Comparison of ENCODE assay signal across 15 cellular contexts in genomic region chr7:4765776-4766490, GRCh38. TPM values are rescaled to one million over a fixed set of nuclear protein-coding genes. Genes with fewer than 3 reads are reported as not detected.
A peak's percentile ranks its signal among the peaks of the same experiment; 100 is the strongest.
DNase-seq lines count a peak whose midpoint lies in the region; ATAC-seq and TF ChIP-seq lines count a peak whose summit lies in the region.
"Had no signal": no experiment of that assay in that cellular context is flagged by ENCODE, and none has a peak within 500 bp of the region (broad histone marks: within the 10 kb centered on the region; RNA-seq: fewer than 3 reads in every experiment).

No MANE protein-coding gene starts in this region.

- H3K4me2 ChIP-seq in HCT116 (ENCODE audit: low read length), result no peak overlapping the region

- no peak overlapping the region for H2AFZ ChIP-seq in HCT116 (ENCODE audit: low read depth, low read length, poor library complexity, severe bottlenecking)

- no peak for TF ChIP-seq RAD21 in HCT116 (IDR thresholded peaks at IDR 0.05; ENCODE audit: low read depth)

- 0 out of 2 replicates have a peak, but pooled peaks cover 4% of the 10 kb centered on the region for H3K79me2 ChIP-seq in HCT116 (ENCODE audit: insufficient read depth, low read length)

- no peak overlapping the region for H3K9ac ChIP-seq in HCT116 (ENCODE audit: low read length)

- TF ChIP-seq POLR2A in HCT116 (IDR thresholded peaks at IDR 0.05; ENCODE audit: borderline replicate concordance, extremely low read depth, insufficient read depth, insufficient read length), result no peak

- H3K27ac Mint-ChIP-seq in chondrocyte (ENCODE audit: unreplicated experiment), result no peak overlapping the region

- no peaks in the 10 kb centered on the region for H3K27me3 Mint-ChIP-seq in chondrocyte (ENCODE audit: low read depth)

- no TSS peak for BruUV-seq in HCT116 (replicated peaks; lab: Mats Ljungman, UMichigan)

- H3K9me3 ChIP-seq in HCT116 (ENCODE audit: control insufficient read depth in 1 of 2, insufficient read depth in 1 of 2, low read depth in 1 of 2, low read length in 2 of 2), result no peaks in the 10 kb centered on the region
- H3K9me3 ChIP-seq in muscle layer of duodenum (ENCODE audit: control insufficient read depth in 1 of 2, low read length in 2 of 2), result no peaks in the 10 kb centered on the region
- H3K9me3 ChIP-seq: prostate gland, thoracic aorta had no signal

- ATAC-seq in HCT116 (0 out of 2 replicates have a peak, but pooled peaks have one; percentile 18), GM19351 (IDR thresholded peaks at IDR 0.05; ENCODE audit: unreplicated experiment) (no peak), HG03139 (IDR thresholded peaks at IDR 0.05; ENCODE audit: unreplicated experiment) (no peak)

- no peaks in the 10 kb centered on the region for H3K4me1 ChIP-seq in HCT116 (ENCODE audit: control insufficient read depth in 1 of 2, insufficient read depth in 2 of 2, low read length in 2 of 2)
- H3K4me1 ChIP-seq in muscle layer of duodenum (ENCODE audit: control insufficient read depth in 1 of 2, insufficient read depth in 2 of 2, low read length in 2 of 2), result peaks cover 0 to 13% of the 10 kb centered on the region in 2 donors
- H3K4me1 ChIP-seq: prostate gland had no signal

- POLR2A ChIA-PET in HCT116 (lab: Charles Lee), result no interaction called here

- H3K27ac ChIP-seq in 22Rv1 (no peak overlapping the region), HCT116 (ENCODE audit: low read depth, low read length) (no peak overlapping the region), muscle layer of duodenum (ENCODE audit: low read length) (peak overlapping the region; percentile 71)
- H3K27ac ChIP-seq: C4-2B, prostate gland, thoracic aorta had no signal

- RAD21 ChIA-PET in HCT116 (lab: Charles Lee; ENCODE audit: low non-redundant PET in 1 of 2, low total read pairs in 2 of 2, uncharacterized antibody in 2 of 2, unreplicated experiment in 2 of 2), result no interaction called here

- H3K36me3 ChIP-seq in HCT116 (ENCODE audit: control insufficient read depth in 1 of 2, insufficient read depth in 2 of 2, low read length in 2 of 2) (peaks cover 19 to 27% of the 10 kb centered on the region in 2 experiments; a peak in 3 of 4 replicates), muscle layer of duodenum (ENCODE audit: control insufficient read depth in 1 of 2, insufficient read depth in 2 of 2, low read length in 2 of 2) (peaks cover 28 to 39% of the 10 kb centered on the region in 2 donors)

- H3K9me3 Mint-ChIP-seq in chondrocyte (ENCODE audit: low read depth), result no peaks in the 10 kb centered on the region

- H3K36me3 Mint-ChIP-seq in chondrocyte (ENCODE audit: low read depth), result peaks cover 24% of the 10 kb centered on the region

- H3K9me2 ChIP-seq in HCT116 (ENCODE audit: insufficient read depth), result no peaks in the 10 kb centered on the region

- no peak overlapping the region for H3K4me3 Mint-ChIP-seq in chondrocyte (ENCODE audit: unreplicated experiment)

- intact Hi-C loops in HCT116 (cut with micrococcal nuclease), result no loop called here

- H3K27me3 ChIP-seq in HCT116 (ENCODE audit: insufficient read depth, low read length) (no peaks in the 10 kb centered on the region), muscle layer of duodenum (ENCODE audit: low read depth, low read length) (no peaks in the 10 kb centered on the region)

- TF ChIP-seq CTCF in 22Rv1 (IDR thresholded peaks at IDR 0.05) (peak; percentile 47), HCT116 (IDR thresholded peaks at IDR 0.05 in 2 of 3, conservative IDR thresholded peaks at IDR 0.05 in 1 of 3; ENCODE audit: borderline replicate concordance in 1 of 3, insufficient read depth in 1 of 3, low read depth in 2 of 3, low read length in 2 of 3) (peak in 2 of 3 experiments; percentile 8 to 17; a peak in 2 of 6 replicates), chondrocyte (IDR thresholded peaks at IDR 0.05) (peak; percentile 61)

- H3K4me3 ChIP-seq in HCT116 (replicated peaks in 1 of 2; ENCODE audit: low read depth in 1 of 2, low read length in 2 of 2) (no peak overlapping the region), muscle layer of duodenum (ENCODE audit: low read depth in 1 of 2, low read length in 2 of 2) (peak overlapping the region in 1 of 2 donors; percentile 44)
- H3K4me3 ChIP-seq: prostate gland, thoracic aorta had no signal

- DNase-seq in HCT116 (ENCODE audit: low read depth, low spot score) (no peak), chondrocyte (ENCODE audit: low spot score) (no peak), OCI-M2 (lab: John Stamatoyannopoulos, UW; ENCODE audit: unreplicated experiment) (no peak), activated T-cell treated with anti-CD3 and anti-CD28 coated beads for 4 hours (no peak)
- DNase-seq: activated CD4-positive, alpha-beta T cell treated with anti-CD3 and anti-CD28 coated beads, Interleukin-2, amount 50 U/mL, for 1 hour; activated effector memory CD4-positive, alpha-beta T cell treated with anti-CD3 and anti-CD28 coated beads, Interleukin-2, amount 50 U/mL, for 16 hours; NCI-H1092 treated with DMSO at 0.1 percent for 48 hours; NCI-H748 treated with DMSO at 0.1 percent for 48 hours had no signal

- H4K20me1 ChIP-seq in HCT116 (ENCODE audit: insufficient read depth), result no peaks in the 10 kb centered on the region

- CTCF ChIA-PET in HCT116 (lab: Charles Lee), result no interaction called here

- peaks cover 22% of the 10 kb centered on the region for H3K4me1 Mint-ChIP-seq in chondrocyte (ENCODE audit: low read depth)

TF ChIP-seq in HCT116, 20 proteins besides CTCF, POLR2A, EP300 and RAD21:
- TF ChIP-seq CBX3 (IDR thresholded peaks at IDR 0.05; ENCODE audit: low read depth) (no peak), MAX (IDR thresholded peaks at IDR 0.05) (no peak), SRF (IDR thresholded peaks at IDR 0.05; ENCODE audit: low read depth) (no peak), SP1 (IDR thresholded peaks at IDR 0.05; ENCODE audit: low read depth) (no peak), FOSL1 (IDR thresholded peaks at IDR 0.05; ENCODE audit: low read depth) (no peak), SIN3A (IDR thresholded peaks at IDR 0.05; ENCODE audit: low read depth) (no peak), EGR1 (IDR thresholded peaks at IDR 0.05; ENCODE audit: low read depth) (no peak), ATF3 (IDR thresholded peaks at IDR 0.05) (no peak), REST (IDR thresholded peaks at IDR 0.05; ENCODE audit: low read depth) (no peak), POLR2AphosphoS5 (IDR thresholded peaks at IDR 0.05; ENCODE audit: low read depth, low read length) (no peak), YY1 (IDR thresholded peaks at IDR 0.05; ENCODE audit: extremely low read depth, insufficient replicate concordance, low read depth, low read length) (no peak), JUND (IDR thresholded peaks at IDR 0.05) (no peak), ZFX (IDR thresholded peaks at IDR 0.05) (no peak), ZBTB33 (IDR thresholded peaks at IDR 0.05; ENCODE audit: extremely low read depth, insufficient replicate concordance, low read length) (no peak), ZNF274 (IDR thresholded peaks at IDR 0.05; ENCODE audit: low read depth, low read length) (no peak)

RNA-seq across cellular contexts. Expression of gene AP5Z1, which starts 9.5 kb away (rescaled TPM):
- total RNA-seq in HCT116 (2021; ENCODE audit: unreplicated experiment), result 23.2 TPM
- polyA plus RNA-seq in HCT116 (2012), result 11.1 and 11.5 TPM in 2 replicates
- total RNA-seq in chondrocyte, result 35.7 to 61.2 TPM (median 59.7 TPM) in 3 replicates
